27 cellular contexts compared by ENCODE assay signal in the genomic region with DNA sequence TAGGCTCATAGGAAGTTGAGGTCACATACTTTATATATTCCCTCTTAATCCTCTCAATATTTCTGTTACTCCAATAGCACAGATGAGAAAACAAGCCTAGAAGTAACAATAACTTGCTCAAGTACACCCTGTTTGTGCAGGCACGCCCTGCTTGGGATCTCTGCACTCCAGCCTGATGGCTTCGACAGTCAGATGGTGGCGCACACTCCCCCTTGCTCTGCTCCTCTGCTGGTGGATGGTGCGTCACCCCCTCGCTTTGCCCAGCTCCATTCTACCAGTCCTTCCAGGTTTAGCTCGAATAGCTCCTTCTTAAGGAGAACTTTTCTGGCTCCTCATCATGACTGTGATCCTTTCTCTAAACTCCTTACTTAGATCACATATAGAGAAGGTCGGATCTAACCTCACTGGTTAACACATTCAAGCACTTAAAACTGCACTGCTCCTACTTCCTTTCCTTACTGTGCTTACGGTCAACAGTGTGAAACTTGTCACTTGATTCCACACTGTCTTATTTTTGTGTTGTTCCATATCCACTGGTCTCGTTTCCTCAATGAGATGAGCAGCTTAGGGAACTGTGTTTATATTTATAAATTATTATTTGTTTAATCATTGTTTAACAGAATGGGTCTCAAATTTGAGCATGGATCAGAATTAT. TPM values are rescaled to one million over a fixed set of nuclear protein-coding genes. Genes with fewer than 3 reads are reported as not detected.
DNase-seq lines count a peak whose midpoint lies in the region; ATAC-seq, FAIRE-seq and TF ChIP-seq lines count a peak whose summit lies in the region.
"Had no signal": no experiment of that assay in that cellular context is flagged by ENCODE, and none has a peak within 500 bp of the region (broad histone marks: within the 10 kb centered on the region; RNA-seq: fewer than 3 reads in every experiment).

No MANE protein-coding gene starts in this region.

- H3K27ac ChIP-seq in HepG2 (ENCODE audit: extremely low read length, insufficient read depth, low read length) (no peak overlapping the region), right lobe of liver (no peak overlapping the region), gastroesophageal sphincter (peak overlapping the region; percentile 87 to 97 (median 92)), rectal smooth muscle tissue (ENCODE audit: low read depth, low read length) (peak overlapping the region; percentile 93), MM.1S (ENCODE audit: low read length) (no peak overlapping the region)

- H4K20me1 ChIP-seq in HepG2 (ENCODE audit: insufficient read depth, low read length), result no peaks in the 10 kb centered on the region
- H4K20me1 ChIP-seq in MM.1S (ENCODE audit: insufficient read depth, low read length), result no peaks in the 10 kb centered on the region

- H3K36me3 ChIP-seq in HepG2 (replicated peaks in 1 of 2; ENCODE audit: control insufficient read depth in 1 of 2, insufficient read depth in 2 of 2, low read length in 2 of 2), result no peaks in the 10 kb centered on the region
- no peaks in the 10 kb centered on the region for H3K36me3 ChIP-seq in right lobe of liver
- H3K36me3 ChIP-seq in gastroesophageal sphincter, result no peaks in the 10 kb centered on the region
- H3K36me3 ChIP-seq in rectal smooth muscle tissue (ENCODE audit: control insufficient read depth, insufficient read depth, low read length), result no peaks in the 10 kb centered on the region
- no peaks in the 10 kb centered on the region for H3K36me3 ChIP-seq in MM.1S (replicated peaks; ENCODE audit: insufficient read depth, low read length)

- no peaks in the 10 kb centered on the region for H3K9me2 ChIP-seq in MM.1S (replicated peaks; ENCODE audit: insufficient read depth, low read length)

- H3F3A ChIP-seq in MM.1S (ENCODE audit: insufficient read depth, low read length), result no peaks in the 10 kb centered on the region

- no peak for TF ChIP-seq POLR2A in HepG2 (IDR thresholded peaks at IDR 0.05; ENCODE audit: insufficient read depth in 1 of 2, low read depth in 2 of 2, low read length in 2 of 2)
- no peak for TF ChIP-seq POLR2A in right lobe of liver (IDR thresholded peaks at IDR 0.05)
- no peak for TF ChIP-seq POLR2A in gastroesophageal sphincter (IDR thresholded peaks at IDR 0.05)

- no TSS peak for BruUV-seq in HepG2 (replicated peaks; lab: Mats Ljungman, UMichigan)

- FAIRE-seq in HepG2 (lab: Jason Lieb, UNC) (no peak), RCC 7860 (lab: Jason Lieb, UNC) (no peak), GM19239 (lab: Jason Lieb, UNC) (no peak)
- FAIRE-seq: GM12891, H1 had no signal

- CTCF ChIA-PET in HepG2 (lab: Yijun Ruan, JAX; ENCODE audit: low intra/inter-chr PET ratio, low total read pairs), result no interaction called here

- H2AFZ ChIP-seq in HepG2 (ENCODE audit: low read length), result no peak overlapping the region
- H2AFZ ChIP-seq in MM.1S (ENCODE audit: low read length), result no peak overlapping the region

- intact Hi-C loops in HepG2 (cut with micrococcal nuclease; ENCODE audit: unreplicated experiment), result no loop called here
- intact Hi-C loops in right lobe of liver (cut with DNase I), result no loop called here

- no peak for TF ChIP-seq RAD21 in HepG2 (CRISPR knock-in tag; IDR thresholded peaks at IDR 0.05)

- POLR2A ChIA-PET in HepG2 (lab: Yijun Ruan, JAX), result no interaction called here

- no peak for TF ChIP-seq CTCF in HepG2 (CRISPR knock-in tag; IDR thresholded peaks at IDR 0.05)
- TF ChIP-seq CTCF in right lobe of liver (IDR thresholded peaks at IDR 0.05), result no peak
- TF ChIP-seq CTCF in gastroesophageal sphincter (IDR thresholded peaks at IDR 0.05), result peak in 1 of 4 experiments; percentile 32
- TF ChIP-seq CTCF in MM.1S (IDR thresholded peaks at IDR 0.05; ENCODE audit: low read length), result no peak

- H3K4me2 ChIP-seq in HepG2 (ENCODE audit: low read depth, low read length), result no peak overlapping the region
- H3K4me2 ChIP-seq in MM.1S (ENCODE audit: low read depth, low read length), result no peak overlapping the region

- TF ChIP-seq EP300 in HepG2 (IDR thresholded peaks at IDR 0.05; ENCODE audit: low read depth in 2 of 2, low read length in 2 of 2) (no peak), HepG2 (CRISPR knock-in tag; IDR thresholded peaks at IDR 0.05; ENCODE audit: borderline replicate concordance) (no peak), gastroesophageal sphincter (IDR thresholded peaks at IDR 0.05) (no peak)

- WGBS in HepG2 (ENCODE audit: low lambda C conversion rate), result 31% methylated on average over 9 of the region's 9 CpGs
- 54% methylated on average over 4 of the region's 9 CpGs for WGBS in right lobe of liver (ENCODE audit: insufficient coverage, low coverage, low lambda C conversion rate, missing lambda C conversion rate)
- WGBS in gastroesophageal sphincter (ENCODE audit: low coverage in 1 of 2), 2 donors, result 40 to 66% methylated on average over 2 to 9 of the region's 9 CpGs

- no peak for ATAC-seq in HepG2
- ATAC-seq in right lobe of liver, result no peak
- ATAC-seq in gastroesophageal sphincter, result no peak
- no peak for ATAC-seq in HG03565 (IDR thresholded peaks at IDR 0.05; ENCODE audit: unreplicated experiment)
- ATAC-seq: activated naive CD8-positive, alpha-beta T cell treated with anti-CD3 and anti-CD28 coated beads, Interleukin-2, amount 50 U/mL, for 24 hours; activated T-helper 17 cell treated with anti-CD3 and anti-CD28 coated beads, Interleukin-2, amount 50 U/mL, for 72 hours; PC-3 had no signal

- H3K79me2 ChIP-seq in HepG2 (ENCODE audit: insufficient read depth, low read length) (no peaks in the 10 kb centered on the region), MM.1S (ENCODE audit: low read length) (no peaks in the 10 kb centered on the region)

- DNase-seq in HepG2 (ENCODE audit: low spot score), result no peak
- DNase-seq in right lobe of liver, result no peak
- DNase-seq in MM.1S, result no peak
- no peak for DNase-seq in RCC 7860 (ENCODE audit: low spot score)
- no peak for DNase-seq in GM19239 (ENCODE audit: insufficient read length, low spot score)
- DNase-seq: activated CD4-positive, alpha-beta T cell treated with anti-CD3 and anti-CD28 coated beads, Interleukin-2, amount 10 ng/mL, durations not matched to agents 24 days and 14 days; activated naive CD8-positive, alpha-beta T cell treated with anti-CD3 and anti-CD28 coated beads, Interleukin-2, amount 50 U/mL, for 24 hours; CD4-positive, CD25-positive, alpha-beta regulatory T cell; DMS79; foreskin melanocyte; KG1; NCI-H1930; NCI-H2227 treated with DMSO at 0.1 percent for 48 hours; NCI-H774; nucleus accumbens; PC-3; retina; stimulated activated CD8-positive, alpha-beta memory T cell treated with anti-CD3 and anti-CD28 coated beads, Interleukin-4, amount 100 ng/mL, for 48 hours; T-helper 1 cell had no signal

- H3K9me3 ChIP-seq in HepG2 (ENCODE audit: low read length) (no peaks in the 10 kb centered on the region), right lobe of liver (no peaks in the 10 kb centered on the region), gastroesophageal sphincter (no peaks in the 10 kb centered on the region), MM.1S (replicated peaks; ENCODE audit: insufficient read depth, low read length) (no peaks in the 10 kb centered on the region)

- H3K27me3 ChIP-seq in HepG2 (ENCODE audit: control insufficient read depth in 1 of 2, insufficient read depth in 2 of 2, low read length in 2 of 2) (peaks cover 2 to 33% of the 10 kb centered on the region in 2 experiments; a peak in 4 of 5 replicates), right lobe of liver (no peaks in the 10 kb centered on the region), gastroesophageal sphincter (peaks cover 6% of the 10 kb centered on the region), rectal smooth muscle tissue (ENCODE audit: control insufficient read depth, insufficient read depth, low read length) (no peaks in the 10 kb centered on the region), MM.1S (replicated peaks; ENCODE audit: insufficient read depth, low read length) (peaks cover 12% of the 10 kb centered on the region; the same call in 1 of the 2 replicates)

- H3K4me1 ChIP-seq in HepG2 (ENCODE audit: insufficient read depth, low read length), result no peaks in the 10 kb centered on the region
- H3K4me1 ChIP-seq in right lobe of liver, result peaks cover 0 to 9% (median 0%) of the 10 kb centered on the region in 4 donors
- H3K4me1 ChIP-seq in gastroesophageal sphincter, result peaks cover 9 to 93% (median 14%) of the 10 kb centered on the region in 3 donors
- H3K4me1 ChIP-seq in rectal smooth muscle tissue (ENCODE audit: control insufficient read depth, insufficient read depth, low read length), result peaks cover 40% of the 10 kb centered on the region
- H3K4me1 ChIP-seq in MM.1S (ENCODE audit: low read length), result no peaks in the 10 kb centered on the region

- no peak overlapping the region for H3K9ac ChIP-seq in HepG2 (ENCODE audit: insufficient read depth, low read depth, low read length)
- H3K9ac ChIP-seq in rectal smooth muscle tissue (ENCODE audit: low read length), result no peak overlapping the region
- no peak overlapping the region for H3K9ac ChIP-seq in MM.1S (ENCODE audit: low read length)

- H3K4me3 ChIP-seq in HepG2 (replicated peaks in 1 of 3; ENCODE audit: insufficient read depth in 1 of 3, low read depth in 2 of 3, low read length in 3 of 3) (no peak overlapping the region), right lobe of liver (no peak overlapping the region), gastroesophageal sphincter (no peak overlapping the region), rectal smooth muscle tissue (ENCODE audit: low read length) (peak overlapping the region; percentile 10), MM.1S (ENCODE audit: low read length) (no peak overlapping the region)

- in situ Hi-C loops in HepG2 (cut with HindIII; ENCODE audit: extremely low pct_ligation_motif_present, low pct_unique_long_range_greater_than_20kb), result no loop called here

RNA-seq across cellular contexts. Expression of a gene that starts 3.0 kb away (rescaled TPM):
- total RNA-seq in HepG2 (2016; rRNA removed; fragmentation: Illumina TruSeq; extraction: Trizol) (not detected in 2 replicates), right lobe of liver (under 1 TPM in 4 of 6 experiments, not detected in 2; 0.35 to 0.55 (median 0.42) TPM), gastroesophageal sphincter (10 to 100 TPM; 53.7 to 85.1 (median 63.8) TPM)
- not detected in 2 replicates for total RNA-seq in HepG2 (2016; cell fraction: cytosol; rRNA removed; fragmentation: Illumina TruSeq; extraction: Trizol; ENCODE audit: low read depth)
- total RNA-seq in HepG2 (2016; cell fraction: insoluble cytoplasmic fraction; rRNA removed; fragmentation: Illumina TruSeq; extraction: Trizol), result not detected in 2 replicates
- total RNA-seq in HepG2 (2016; cell fraction: membrane; rRNA removed; fragmentation: Illumina TruSeq; extraction: Trizol), result not detected in 2 replicates
- total RNA-seq in HepG2 (2016; cell fraction: nucleus; rRNA removed; fragmentation: Illumina TruSeq; extraction: Trizol), result not detected in 2 replicates
- polyA plus RNA-seq in HepG2 (2011; rRNA removed), result not detected in 2 replicates
- polyA plus RNA-seq in HepG2 (2011; cell fraction: cytosol; rRNA removed), result not detected in 2 replicates
- polyA plus RNA-seq in HepG2 (2011; cell fraction: nucleus; rRNA removed), result not detected in 2 replicates
- not detected in 2 replicates for polyA plus RNA-seq in HepG2 (2012)
- polyA plus RNA-seq in HepG2 (2016; cell fraction: cytosol; fragmentation: Illumina TruSeq; extraction: Trizol; ENCODE audit: low read depth), result not detected in 2 replicates
- polyA plus RNA-seq in HepG2 (2016; cell fraction: insoluble cytoplasmic fraction; fragmentation: Illumina TruSeq; extraction: Trizol; ENCODE audit: low read depth), result not detected in 2 replicates
- not detected in 2 replicates for polyA plus RNA-seq in HepG2 (2016; cell fraction: membrane; fragmentation: Illumina TruSeq; extraction: Trizol; ENCODE audit: low read depth)
- not detected in 2 replicates for polyA plus RNA-seq in HepG2 (2016; cell fraction: nucleus; fragmentation: Illumina TruSeq; extraction: Trizol; ENCODE audit: insufficient read depth, low read depth)
- polyA minus RNA-seq in HepG2 (2011; rRNA and poly(A)+ RNA removed; ENCODE audit: low replicate concordance), result not detected in 2 replicates
- not detected in 2 replicates for polyA minus RNA-seq in HepG2 (2011; cell fraction: cytosol; rRNA and poly(A)+ RNA removed)
- not detected in 2 replicates for polyA minus RNA-seq in HepG2 (2011; cell fraction: nucleus; rRNA and poly(A)+ RNA removed)

RNA-seq across cellular contexts. Expression of a gene that starts 56.7 kb away (rescaled TPM):
- not detected in 2 replicates for total RNA-seq in HepG2 (2016; rRNA removed; fragmentation: Illumina TruSeq; extraction: Trizol)
- total RNA-seq in HepG2 (2016; cell fraction: cytosol; rRNA removed; fragmentation: Illumina TruSeq; extraction: Trizol; ENCODE audit: low read depth), result not detected in 2 replicates
- not detected in 2 replicates for total RNA-seq in HepG2 (2016; cell fraction: insoluble cytoplasmic fraction; rRNA removed; fragmentation: Illumina TruSeq; extraction: Trizol)
- not detected in 2 replicates for total RNA-seq in HepG2 (2016; cell fraction: membrane; rRNA removed; fragmentation: Illumina TruSeq; extraction: Trizol)
- not detected in 2 replicates for total RNA-seq in HepG2 (2016; cell fraction: nucleus; rRNA removed; fragmentation: Illumina TruSeq; extraction: Trizol)
- not detected in 2 replicates for polyA plus RNA-seq in HepG2 (2011; rRNA removed)
- polyA plus RNA-seq in HepG2 (2011; cell fraction: cytosol; rRNA removed), result not detected in 2 replicates
- not detected in 2 replicates for polyA plus RNA-seq in HepG2 (2011; cell fraction: nucleus; rRNA removed)
- polyA plus RNA-seq in HepG2 (2012), result not detected in 2 replicates
- not detected in 2 replicates for polyA plus RNA-seq in HepG2 (2016; cell fraction: cytosol; fragmentation: Illumina TruSeq; extraction: Trizol; ENCODE audit: low read depth)
- polyA plus RNA-seq in HepG2 (2016; cell fraction: insoluble cytoplasmic fraction; fragmentation: Illumina TruSeq; extraction: Trizol; ENCODE audit: low read depth), result not detected in 2 replicates
- not detected in 2 replicates for polyA plus RNA-seq in HepG2 (2016; cell fraction: membrane; fragmentation: Illumina TruSeq; extraction: Trizol; ENCODE audit: low read depth)
- not detected in 2 replicates for polyA plus RNA-seq in HepG2 (2016; cell fraction: nucleus; fragmentation: Illumina TruSeq; extraction: Trizol; ENCODE audit: insufficient read depth, low read depth)
- not detected in 2 replicates for polyA minus RNA-seq in HepG2 (2011; rRNA and poly(A)+ RNA removed; ENCODE audit: low replicate concordance)
- polyA minus RNA-seq in HepG2 (2011; cell fraction: cytosol; rRNA and poly(A)+ RNA removed), result not detected in 2 replicates
- not detected in 2 replicates for polyA minus RNA-seq in HepG2 (2011; cell fraction: nucleus; rRNA and poly(A)+ RNA removed)
- not detected for total RNA-seq in right lobe of liver
- not detected for total RNA-seq in gastroesophageal sphincter
- total RNA-seq: activated CD4-positive, alpha-beta T cell treated with anti-CD3 and anti-CD28 coated beads, Interleukin-2, amount 10 ng/mL, durations not matched to agents 24 days and 14 days; activated T-helper 17 cell treated with anti-CD3 and anti-CD28 coated beads, Interleukin-2, amount 50 U/mL, for 72 hours; CD4-positive, CD25-positive, alpha-beta regulatory T cell; dermis microvascular lymphatic vessel endothelial cell; epithelial cell of proximal tubule; H1; PC-3 had no signal
- polyA plus RNA-seq: CD4-positive, CD25-positive, alpha-beta regulatory T cell; H1 had no signal

Comparison
In these comparisons a context has a peak if more than half of its experiments do, and no peak if none do; other contexts are left out.
1. H3K27ac ChIP-seq: peak in gastroesophageal sphincter (4 of 4) and rectal smooth muscle tissue (single experiment); none in HepG2 (single experiment), right lobe of liver (0 of 3) and MM.1S (single experiment).
2. RNA of a gene that starts 3.0 kb away (total RNA-seq): 53.7 to 85.1 TPM in gastroesophageal sphincter; 0.35 to 0.55 TPM in right lobe of liver and not detected in HepG2; every median in the first group is over 10 times any median in the second.